ENCODE assay signal across 16 cellular contexts in the genomic region with DNA sequence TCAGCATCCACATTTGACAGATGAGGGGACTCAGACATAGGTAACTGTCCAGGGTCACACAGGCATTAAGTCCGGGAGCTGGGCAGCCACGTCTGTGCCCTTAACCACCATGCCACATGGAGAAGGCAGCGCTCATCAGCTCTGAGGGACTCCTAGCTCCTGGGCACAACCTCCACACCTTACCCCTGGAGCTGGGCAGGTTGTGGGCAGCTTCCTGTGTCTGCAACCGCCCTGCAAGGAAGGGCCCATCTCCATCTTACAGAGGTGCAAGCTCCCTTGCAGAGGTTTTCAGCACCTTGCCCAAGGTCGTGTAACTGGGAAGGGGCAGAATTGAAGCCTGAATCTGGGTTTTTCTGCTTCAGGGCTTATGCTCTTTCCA. TPM values are rescaled to one million over a fixed set of nuclear protein-coding genes. Genes with fewer than 3 reads are reported as not detected.
DNase-seq lines count a peak whose midpoint lies in the region; ATAC-seq, FAIRE-seq and TF ChIP-seq lines count a peak whose summit lies in the region.
"Had no signal": no experiment of that assay in that cellular context is flagged by ENCODE, and none has a peak within 500 bp of the region (broad histone marks: within the 10 kb centered on the region; RNA-seq: fewer than 3 reads in every experiment).

No MANE protein-coding gene starts in this region.

- H3K4me2 ChIP-seq in GM12878 (ENCODE audit: control insufficient read depth, insufficient read depth) = no peak overlapping the region

- no peaks in the 10 kb centered on the region for H3K27me3 ChIP-seq in GM12878 (replicated peaks in 1 of 2; ENCODE audit: control insufficient read depth in 2 of 2, insufficient read depth in 2 of 2, low read length in 1 of 2)
- H3K27me3 ChIP-seq: vagina had no signal

- H3K4me1 Mint-ChIP-seq in activated CD4-positive, alpha-beta T cell treated with anti-CD3 and anti-CD28 coated beads, Interleukin-2, amount 10 ng/mL, durations not matched to agents 24 days and 14 days = peaks cover 49% of the 10 kb centered on the region
- peaks cover 40 to 45% of the 10 kb centered on the region in 2 donors for H3K4me1 Mint-ChIP-seq in natural killer cell treated with Interleukin-12 subunit alpha and Interleukin-12 subunit beta and Interleukin-15 and Interleukin-18, amount 100 ng/mL, for 72 hours (ENCODE audit: low read depth in 2 of 2)

- no peaks in the 10 kb centered on the region; the same call in 2 of the 3 replicates for H3K9me3 ChIP-seq in GM12878 (replicated peaks; ENCODE audit: control insufficient read depth, insufficient read depth, low read length)
- H3K9me3 ChIP-seq: vagina had no signal

- CTCF ChIA-PET in GM12878 (lab: Yijun Ruan, JAX) = interaction anchor here (0.8 to 7.8 kb wide), 14 partner anchors 10 to 200 kb away, joined by 3 to 97 read pairs (median 6); no protein-coding TSS in a partner anchor

- intact Hi-C loops in activated CD4-positive, alpha-beta T cell treated with anti-CD3 and anti-CD28 coated beads, Interleukin-2, amount 10 ng/mL, durations not matched to agents 24 days and 14 days (cut with micrococcal nuclease) = no loop called here
- intact Hi-C loops in GM12878 (cut with micrococcal nuclease; ENCODE audit: unreplicated experiment) = no loop called here

- SMC1A ChIA-PET in GM12878 (lab: Charles Lee; ENCODE audit: uncharacterized antibody, unreplicated experiment) = interaction anchor here (0.7 to 7.0 kb wide), 18 partner anchors 10 to 544 kb away, joined by 3 to 92 read pairs (median 5); partner anchors contain the start of gene CCDC167

- in situ Hi-C loops in GM12878 (cut with MboI) = loop anchor here (10.0 kb wide), 1 partner anchor 63 kb away; no protein-coding TSS in a partner anchor

- H3K9me3 Mint-ChIP-seq in activated CD4-positive, alpha-beta T cell treated with anti-CD3 and anti-CD28 coated beads, Interleukin-2, amount 10 ng/mL, durations not matched to agents 24 days and 14 days = no peaks in the 10 kb centered on the region
- no peaks in the 10 kb centered on the region for H3K9me3 Mint-ChIP-seq in natural killer cell treated with Interleukin-12 subunit alpha and Interleukin-12 subunit beta and Interleukin-15 and Interleukin-18, amount 100 ng/mL, for 72 hours

- H3K4me3 Mint-ChIP-seq in activated CD4-positive, alpha-beta T cell treated with anti-CD3 and anti-CD28 coated beads, Interleukin-2, amount 10 ng/mL, durations not matched to agents 24 days and 14 days = no peak overlapping the region
- no peak overlapping the region for H3K4me3 Mint-ChIP-seq in natural killer cell treated with Interleukin-12 subunit alpha and Interleukin-12 subunit beta and Interleukin-15 and Interleukin-18, amount 100 ng/mL, for 72 hours

- no TSS peak for BruUV-seq in GM12878 (replicated peaks; lab: Mats Ljungman, UMichigan)

- TF ChIP-seq CTCF in GM12878 (IDR thresholded peaks at IDR 0.05 in 2 of 3, conservative IDR thresholded peaks at IDR 0.05 in 1 of 3; ENCODE audit: control insufficient read depth in 2 of 3, extremely low read depth in 1 of 3, insufficient read depth in 1 of 3, low read depth in 3 of 3, low read length in 3 of 3) (no peak), omental fat pad (IDR thresholded peaks at IDR 0.05) (no peak)

- ATAC-seq in GM12878 (no peak), omental fat pad (ENCODE audit: low FRiP score) (no peak)
- no peak for ATAC-seq in natural killer cell treated with Interleukin-12 subunit alpha and Interleukin-12 subunit beta and Interleukin-15 and Interleukin-18, amount 100 ng/mL, for 72 hours

- no peak for TF ChIP-seq EP300 in GM12878 (IDR thresholded peaks at IDR 0.05; ENCODE audit: borderline replicate concordance in 1 of 2, control insufficient read depth in 1 of 2, low read depth in 2 of 2, low read length in 2 of 2)

- no peak for TF ChIP-seq RAD21 in GM12878 (IDR thresholded peaks at IDR 0.05; ENCODE audit: insufficient read depth, low read depth, low read length)

- H3K79me2 ChIP-seq in GM12878 (ENCODE audit: control insufficient read depth, insufficient read depth, low read length) = peaks cover 40% of the 10 kb centered on the region

- H3K4me1 ChIP-seq in GM12878 (ENCODE audit: control insufficient read depth, insufficient read depth, low read length) = peaks cover 69% of the 10 kb centered on the region

- DNase-seq in activated CD4-positive, alpha-beta T cell treated with anti-CD3 and anti-CD28 coated beads, Interleukin-2, amount 10 ng/mL, durations not matched to agents 24 days and 14 days = no peak
- no peak for DNase-seq in activated CD4-positive, alpha-beta T cell treated with anti-CD3 and anti-CD28 coated beads for 1 hour
- DNase-seq in NCI-H69 (lab: John Stamatoyannopoulos, UW) = peak; percentile 57
- no peak for DNase-seq in GM12878 (ENCODE audit: low read depth, low spot score)
- peak; percentile 44 for DNase-seq in natural killer cell treated with Interleukin-12 subunit alpha and Interleukin-12 subunit beta and Interleukin-15 and Interleukin-18, amount 100 ng/mL, for 72 hours (ENCODE audit: low spot score)
- no peak for DNase-seq in NCI-H2107 treated with DMSO at 0.1 percent for 48 hours (lab: John Stamatoyannopoulos, UW; ENCODE audit: unreplicated experiment)
- DNase-seq in HK-2 (ENCODE audit: unreplicated experiment) = no peak
- DNase-seq in omental fat pad (ENCODE audit: low spot score) = no peak
- DNase-seq: 8988T; AML-193; cortex of kidney; DMS 273 treated with DMSO at 0.1 percent for 48 hours; NCI-H1417 treated with DMSO at 0.1 percent for 48 hours; NCI-H524 treated with DMSO at 0.1 percent for 48 hours; stimulated activated CD4-positive, alpha-beta T cell treated with anti-CD3 and anti-CD28 coated beads, Interleukin-12 subunit alpha, Interleukin-12 subunit beta, amount 100 ng/mL, for 4 hours had no signal

- no peak overlapping the region; the same call in 1 of the 2 replicates for H3K9ac ChIP-seq in GM12878 (ENCODE audit: control insufficient read depth, insufficient read depth, low read length)

- H2AFZ ChIP-seq in GM12878 (ENCODE audit: control insufficient read depth, low read depth, low read length) = no peak overlapping the region

- peak overlapping the region; percentile 48 for H3K27ac Mint-ChIP-seq in activated CD4-positive, alpha-beta T cell treated with anti-CD3 and anti-CD28 coated beads, Interleukin-2, amount 10 ng/mL, durations not matched to agents 24 days and 14 days
- H3K27ac Mint-ChIP-seq in natural killer cell treated with Interleukin-12 subunit alpha and Interleukin-12 subunit beta and Interleukin-15 and Interleukin-18, amount 100 ng/mL, for 72 hours = no peak overlapping the region

- FAIRE-seq in GM12878 (lab: Jason Lieb, UNC) = no peak

- H3K4me3 ChIP-seq in GM12878 = no peak overlapping the region
- H3K4me3 ChIP-seq: vagina had no signal

- H4K20me1 ChIP-seq in GM12878 (ENCODE audit: control insufficient read depth, insufficient read depth) = no peaks in the 10 kb centered on the region

- peaks cover 0 to 11% of the 10 kb centered on the region in 2 experiments for H3K36me3 ChIP-seq in GM12878 (ENCODE audit: control insufficient read depth in 2 of 2, insufficient read depth in 2 of 2, low read length in 1 of 2)
- H3K36me3 ChIP-seq: vagina had no signal

- H3K36me3 Mint-ChIP-seq in activated CD4-positive, alpha-beta T cell treated with anti-CD3 and anti-CD28 coated beads, Interleukin-2, amount 10 ng/mL, durations not matched to agents 24 days and 14 days (ENCODE audit: low read depth) = peaks cover 24% of the 10 kb centered on the region
- no peaks in the 10 kb centered on the region for H3K36me3 Mint-ChIP-seq in natural killer cell treated with Interleukin-12 subunit alpha and Interleukin-12 subunit beta and Interleukin-15 and Interleukin-18, amount 100 ng/mL, for 72 hours

- TF ChIP-seq POLR2A in GM12878 (IDR thresholded peaks at IDR 0.05; ENCODE audit: low read depth, low read length) = 0 out of 2 replicates have a peak, but pooled peaks have one; percentile 0

- 60% methylated on average over 5 of the region's 5 CpGs for WGBS in GM12878 (ENCODE audit: insufficient coverage, insufficient replicate concordance, low lambda C conversion rate, missing lambda C conversion rate)

- POLR2A ChIA-PET in GM12878 (lab: Charles Lee) = interaction anchor here (0.6 to 6.3 kb wide), 13 partner anchors 8 to 73 kb away, joined by 3 to 53 read pairs (median 6); partner anchors contain the start of genes CCDC167 and CMTR1

- peak overlapping the region; percentile 69 for H3K27ac ChIP-seq in GM12878 (ENCODE audit: control insufficient read depth, insufficient read depth)
- H3K27ac ChIP-seq: vagina had no signal

- RAD21 ChIA-PET in GM12878 (lab: Charles Lee; ENCODE audit: unreplicated experiment) = interaction anchor here (0.6 to 4.1 kb wide), 13 partner anchors 9 to 217 kb away, joined by 3 to 32 read pairs (median 6); no protein-coding TSS in a partner anchor

- no peaks in the 10 kb centered on the region for H3K27me3 Mint-ChIP-seq in activated CD4-positive, alpha-beta T cell treated with anti-CD3 and anti-CD28 coated beads, Interleukin-2, amount 10 ng/mL, durations not matched to agents 24 days and 14 days
- no peaks in the 10 kb centered on the region for H3K27me3 Mint-ChIP-seq in natural killer cell treated with Interleukin-12 subunit alpha and Interleukin-12 subunit beta and Interleukin-15 and Interleukin-18, amount 100 ng/mL, for 72 hours

RNA-seq across cellular contexts. Expression of gene CCDC167, which starts 7.9 kb away (rescaled TPM):
- total RNA-seq in activated CD4-positive, alpha-beta T cell treated with anti-CD3 and anti-CD28 coated beads, Interleukin-2, amount 10 ng/mL, durations not matched to agents 24 days and 14 days = 59.1 and 62.4 TPM in 2 replicates
- total RNA-seq in GM12878 (2013; cell fraction: nucleolus; rRNA removed) = 8.5 and 9.7 TPM in 2 replicates
- total RNA-seq in GM12878 (2014; rRNA removed) (92.6 and 102 TPM in 2 replicates), GM12878 (2014; rRNA removed; fragmentation: Illumina TruSeq; extraction: Trizol) (103 and 110 TPM in 2 replicates), GM12878 (2021) (70.8 and 74.9 TPM in 2 replicates), omental fat pad (10 to 100 TPM; 16.0 to 24.0 (median 20.0) TPM)
- polyA plus RNA-seq in GM12878 (2011; ENCODE audit: low read depth) = 76.2 TPM
- polyA plus RNA-seq in GM12878 (2011; rRNA removed) (84.1 and 109 TPM in 2 replicates), GM12878 (2014; fragmentation: Illumina TruSeq; extraction: Trizol) (133 and 200 TPM in 2 replicates), GM12878 (2014; fragmentation: Nextera tagmentation; extraction: Ambion mirVana) (100 to 1,000 TPM; 323 to 380 TPM), GM12878 (2014; rRNA removed) (99.5 and 99.6 TPM in 2 replicates), GM12878 (2016; fragmentation: Nextera tagmentation; extraction: Ambion mirVana) (100 to 1,000 TPM; 165 to 180 TPM)
- 165 and 304 TPM in 2 replicates for polyA plus RNA-seq in GM12878 (2011; cell fraction: cytosol; rRNA removed)
- 77.8 and 96.7 TPM in 2 replicates for polyA plus RNA-seq in GM12878 (2011; cell fraction: nucleus; rRNA removed)
- 92.0 and 93.8 TPM in 2 replicates for polyA plus RNA-seq in GM12878 (2012)
- polyA minus RNA-seq in GM12878 (2011; rRNA and poly(A)+ RNA removed) = 31.0 and 53.2 TPM in 2 replicates
- 21.2 and 21.5 TPM in 2 replicates for polyA minus RNA-seq in GM12878 (2011; cell fraction: cytosol; rRNA and poly(A)+ RNA removed)
- polyA minus RNA-seq in GM12878 (2011; cell fraction: nucleus; rRNA and poly(A)+ RNA removed) = 7.5 and 13.0 TPM in 2 replicates
- 10 to 100 TPM; 46.0 to 54.8 TPM for total RNA-seq in natural killer cell treated with Interleukin-12 subunit alpha and Interleukin-12 subunit beta and Interleukin-15 and Interleukin-18, amount 100 ng/mL, for 72 hours

RNA-seq across cellular contexts. Expression of gene CMTR1, which starts 58.8 kb away (rescaled TPM):
- total RNA-seq in activated CD4-positive, alpha-beta T cell treated with anti-CD3 and anti-CD28 coated beads, Interleukin-2, amount 10 ng/mL, durations not matched to agents 24 days and 14 days = 56.4 and 57.1 TPM in 2 replicates
- total RNA-seq in GM12878 (2013; cell fraction: nucleolus; rRNA removed) = 109 and 111 TPM in 2 replicates
- total RNA-seq in GM12878 (2014; rRNA removed) (46.2 and 53.1 TPM in 2 replicates), GM12878 (2014; rRNA removed; fragmentation: Illumina TruSeq; extraction: Trizol) (46.2 and 51.7 TPM in 2 replicates), GM12878 (2021) (55.9 and 56.6 TPM in 2 replicates), omental fat pad (10 to 100 TPM; 22.5 to 34.5 (median 28.5) TPM)
- 31.0 TPM for polyA plus RNA-seq in GM12878 (2011; ENCODE audit: low read depth)
- polyA plus RNA-seq in GM12878 (2011; rRNA removed) (67.0 and 67.8 TPM in 2 replicates), GM12878 (2014; fragmentation: Illumina TruSeq; extraction: Trizol) (57.5 and 59.1 TPM in 2 replicates), GM12878 (2014; fragmentation: Nextera tagmentation; extraction: Ambion mirVana) (1 to 10 TPM; 2.7 to 3.5 TPM), GM12878 (2014; rRNA removed) (43.3 and 52.8 TPM in 2 replicates), GM12878 (2016; fragmentation: Nextera tagmentation; extraction: Ambion mirVana) (10 to 100 TPM; 31.9 to 34.2 TPM)
- 57.0 and 58.5 TPM in 2 replicates for polyA plus RNA-seq in GM12878 (2011; cell fraction: cytosol; rRNA removed)
- polyA plus RNA-seq in GM12878 (2011; cell fraction: nucleus; rRNA removed) = 116 and 125 TPM in 2 replicates
- polyA plus RNA-seq in GM12878 (2012) = 44.7 and 48.1 TPM in 2 replicates
- polyA minus RNA-seq in GM12878 (2011; rRNA and poly(A)+ RNA removed) = 55.4 and 70.0 TPM in 2 replicates
- 17.1 and 22.4 TPM in 2 replicates for polyA minus RNA-seq in GM12878 (2011; cell fraction: cytosol; rRNA and poly(A)+ RNA removed)
- polyA minus RNA-seq in GM12878 (2011; cell fraction: nucleus; rRNA and poly(A)+ RNA removed) = 26.4 and 35.6 TPM in 2 replicates
- total RNA-seq in natural killer cell treated with Interleukin-12 subunit alpha and Interleukin-12 subunit beta and Interleukin-15 and Interleukin-18, amount 100 ng/mL, for 72 hours = 10 to 100 TPM; 53.9 to 74.1 TPM

Comparison
In these comparisons a context has a peak if more than half of its experiments do, and no peak if none do; other contexts are left out.
1. DNase-seq: peak in NCI-H69 (single experiment) and natural killer cell treated with Interleukin-12 subunit alpha and Interleukin-12 subunit beta and Interleukin-15 and Interleukin-18, amount 100 ng/mL, for 72 hours (single experiment); none in activated CD4-positive, alpha-beta T cell treated with anti-CD3 and anti-CD28 coated beads, Interleukin-2, amount 10 ng/mL, durations not matched to agents 24 days and 14 days (single experiment), activated CD4-positive, alpha-beta T cell treated with anti-CD3 and anti-CD28 coated beads for 1 hour (single experiment), GM12878 (single experiment), NCI-H2107 treated with DMSO at 0.1 percent for 48 hours (single experiment), HK-2 (single experiment) and omental fat pad (single experiment).